ENCODE assay signal across 13 cellular contexts in the genomic region with DNA sequence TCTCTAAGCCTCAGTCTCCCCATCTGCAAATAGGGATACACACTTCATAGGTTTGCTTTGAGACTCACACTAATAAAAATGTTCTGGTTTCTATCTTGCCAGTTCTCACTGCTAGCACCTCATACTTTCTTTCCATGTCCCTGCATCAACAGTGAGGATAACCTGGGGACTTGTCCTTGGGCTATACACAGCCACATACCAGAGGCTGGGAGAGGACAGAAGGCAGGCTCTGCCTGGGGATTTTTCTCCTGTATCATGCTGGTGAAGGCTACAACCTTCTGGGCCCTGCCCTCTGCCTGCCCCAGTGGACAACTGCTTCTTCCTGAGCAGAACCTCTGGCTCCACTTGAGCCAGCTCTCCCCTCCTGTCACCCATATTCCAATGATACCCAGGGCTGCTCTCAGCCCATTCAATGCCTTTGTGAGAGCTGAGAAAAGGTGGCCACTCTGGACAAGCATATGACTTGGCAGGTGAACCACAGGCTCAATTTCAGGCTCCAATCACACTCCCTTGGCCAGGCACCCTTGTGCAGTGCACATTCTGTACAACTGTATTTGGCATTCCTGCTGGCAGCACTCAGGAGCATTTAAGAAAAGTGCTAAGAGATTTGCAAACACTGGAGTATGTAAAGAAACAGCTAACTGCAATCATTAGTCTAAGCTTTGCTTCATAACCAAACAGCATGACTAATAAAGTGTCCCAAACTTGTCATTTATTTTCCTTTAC.
A peak's percentile ranks its signal among the peaks of the same experiment; 100 is the strongest.
DNase-seq lines count a peak whose midpoint lies in the region; ATAC-seq, FAIRE-seq and TF ChIP-seq lines count a peak whose summit lies in the region.
"Had no signal": no experiment of that assay in that cellular context is flagged by ENCODE, and none has a peak within 500 bp of the region (broad histone marks: within the 10 kb centered on the region; RNA-seq: fewer than 3 reads in every experiment).

No MANE protein-coding gene starts in this region.

- H3K9me3 ChIP-seq in GM12878 (replicated peaks; ENCODE audit: control insufficient read depth, insufficient read depth, low read length): no peaks in the 10 kb centered on the region; the same call in 2 of the 3 replicates
- H3K9me3 ChIP-seq in lung (ENCODE audit: control insufficient read depth in 2 of 2, insufficient read depth in 1 of 2, low read length in 1 of 2): peaks cover 3 to 6% of the 10 kb centered on the region in 2 donors
- no peaks in the 10 kb centered on the region for H3K9me3 ChIP-seq in upper lobe of right lung
- H3K9me3 ChIP-seq in SJCRH30 (replicated peaks): no peaks in the 10 kb centered on the region
- H3K9me3 ChIP-seq: Caco-2 had no signal

- H3K4me2 ChIP-seq in GM12878 (ENCODE audit: control insufficient read depth, insufficient read depth): no peak overlapping the region

- ATAC-seq in GM12878: peak; percentile 31
- ATAC-seq in lung (ENCODE audit: insufficient read depth, low FRiP score): peak; percentile 43
- peak; percentile 65 for ATAC-seq in upper lobe of right lung
- ATAC-seq in HG02981 (IDR thresholded peaks at IDR 0.05; ENCODE audit: unreplicated experiment): no peak

- H3K36me3 ChIP-seq in GM12878 (ENCODE audit: control insufficient read depth in 2 of 2, insufficient read depth in 2 of 2, low read length in 1 of 2) (no peaks in the 10 kb centered on the region), lung (ENCODE audit: control insufficient read depth in 2 of 2, insufficient read depth in 2 of 2, low read length in 2 of 2) (no peaks in the 10 kb centered on the region), upper lobe of right lung (no peaks in the 10 kb centered on the region), SJCRH30 (no peaks in the 10 kb centered on the region)

- intact Hi-C loops in GM12878 (cut with micrococcal nuclease; ENCODE audit: unreplicated experiment) (no loop called here), upper lobe of right lung (cut with DNase I) (no loop called here)

- TF ChIP-seq RAD21 in GM12878 (IDR thresholded peaks at IDR 0.05; ENCODE audit: insufficient read depth, low read depth, low read length): no peak

- TF ChIP-seq CTCF in GM12878 (IDR thresholded peaks at IDR 0.05 in 2 of 3, conservative IDR thresholded peaks at IDR 0.05 in 1 of 3; ENCODE audit: control insufficient read depth in 2 of 3, extremely low read depth in 1 of 3, insufficient read depth in 1 of 3, low read depth in 3 of 3, low read length in 3 of 3) (no peak), lung (IDR thresholded peaks at IDR 0.05; ENCODE audit: control extremely low read depth, extremely low read depth) (no peak), upper lobe of right lung (IDR thresholded peaks at IDR 0.05) (no peak)

- H3K4me1 ChIP-seq in GM12878 (ENCODE audit: control insufficient read depth, insufficient read depth, low read length): no peaks in the 10 kb centered on the region; the same call in 1 of the 2 replicates
- no peaks in the 10 kb centered on the region for H3K4me1 ChIP-seq in lung (ENCODE audit: control insufficient read depth in 2 of 2, insufficient read depth in 2 of 2, low read length in 2 of 2)
- H3K4me1 ChIP-seq in upper lobe of right lung: no peaks in the 10 kb centered on the region
- H3K4me1 ChIP-seq in SJCRH30: no peaks in the 10 kb centered on the region

- SMC1A ChIA-PET in GM12878 (lab: Charles Lee; ENCODE audit: uncharacterized antibody, unreplicated experiment): no interaction called here

- POLR2A ChIA-PET in GM12878 (lab: Charles Lee): interaction anchor here (0.6 kb wide), 1 partner anchor 121 kb away, joined by 3 read pairs; no protein-coding TSS in a partner anchor

- BruUV-seq in GM12878 (replicated peaks; lab: Mats Ljungman, UMichigan): no TSS peak

- H3K27me3 ChIP-seq in GM12878 (replicated peaks in 1 of 2; ENCODE audit: control insufficient read depth in 2 of 2, insufficient read depth in 2 of 2, low read length in 1 of 2) (no peaks in the 10 kb centered on the region), lung (ENCODE audit: control insufficient read depth, insufficient read depth) (no peaks in the 10 kb centered on the region), upper lobe of right lung (peaks cover 12% of the 10 kb centered on the region), SJCRH30 (no peaks in the 10 kb centered on the region)

- in situ Hi-C loops in GM12878 (cut with MboI): no loop called here

- DNase-seq in NCI-H69 (lab: John Stamatoyannopoulos, UW) (peak; percentile 19), GM12878 (ENCODE audit: low read depth, low spot score) (no peak), lung (ENCODE audit: low spot score) (peak; percentile 41), upper lobe of right lung (no peak), SJCRH30 (no peak), DMS153 (lab: John Stamatoyannopoulos, UW) (no peak)
- DNase-seq: Caco-2; CD8-positive, alpha-beta memory T cell; HCEC 1CT; HFFc6 had no signal

- H3K27ac ChIP-seq in GM12878 (ENCODE audit: control insufficient read depth, insufficient read depth): no peak overlapping the region
- H3K27ac ChIP-seq in lung (ENCODE audit: low read depth in 1 of 2, low read length in 1 of 2): no peak overlapping the region
- no peak overlapping the region for H3K27ac ChIP-seq in upper lobe of right lung
- no peak overlapping the region for H3K27ac ChIP-seq in SJCRH30

- RAD21 ChIA-PET in GM12878 (lab: Charles Lee; ENCODE audit: unreplicated experiment): no interaction called here

- H3K79me2 ChIP-seq in GM12878 (ENCODE audit: control insufficient read depth, insufficient read depth, low read length): no peaks in the 10 kb centered on the region

- H3K4me3 ChIP-seq in GM12878 (no peak overlapping the region), lung (no peak overlapping the region), upper lobe of right lung (no peak overlapping the region), SJCRH30 (no peak overlapping the region)

- no peak for TF ChIP-seq POLR2A in GM12878 (IDR thresholded peaks at IDR 0.05; ENCODE audit: low read depth, low read length)

- H3K9ac ChIP-seq in GM12878 (ENCODE audit: control insufficient read depth, insufficient read depth, low read length): no peak overlapping the region

- H2AFZ ChIP-seq in GM12878 (ENCODE audit: control insufficient read depth, low read depth, low read length): no peak overlapping the region

- CTCF ChIA-PET in GM12878 (lab: Yijun Ruan, JAX): interaction anchor here (1.4 kb wide), 2 partner anchors 80 to 93 kb away, joined by 3 to 4 read pairs; no protein-coding TSS in a partner anchor

- TF ChIP-seq EP300 in GM12878 (IDR thresholded peaks at IDR 0.05; ENCODE audit: borderline replicate concordance in 1 of 2, control insufficient read depth in 1 of 2, low read depth in 2 of 2, low read length in 2 of 2): no peak

- no peak for FAIRE-seq in GM12878 (lab: Jason Lieb, UNC)
- FAIRE-seq: GM12891, HTR-8/SVneo had no signal

- H4K20me1 ChIP-seq in GM12878 (ENCODE audit: control insufficient read depth, insufficient read depth): no peaks in the 10 kb centered on the region

TF ChIP-seq in GM12878, 131 proteins besides CTCF, POLR2A, EP300 and RAD21:
- TF ChIP-seq RBBP5 (conservative IDR thresholded peaks at IDR 0.05): no peak
- TF ChIP-seq GABPA (IDR thresholded peaks at IDR 0.05; ENCODE audit: low read depth): no peak
- TF ChIP-seq, protein P1, sequence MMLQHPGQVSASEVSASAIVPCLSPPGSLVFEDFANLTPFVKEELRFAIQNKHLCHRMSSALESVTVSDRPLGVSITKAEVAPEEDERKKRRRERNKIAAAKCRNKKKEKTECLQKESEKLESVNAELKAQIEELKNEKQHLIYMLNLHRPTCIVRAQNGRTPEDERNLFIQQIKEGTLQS (IDR thresholded peaks at IDR 0.05; ENCODE audit: borderline replicate concordance, extremely low read depth, low read depth, low read length): no peak
- TF ChIP-seq, protein P2, sequence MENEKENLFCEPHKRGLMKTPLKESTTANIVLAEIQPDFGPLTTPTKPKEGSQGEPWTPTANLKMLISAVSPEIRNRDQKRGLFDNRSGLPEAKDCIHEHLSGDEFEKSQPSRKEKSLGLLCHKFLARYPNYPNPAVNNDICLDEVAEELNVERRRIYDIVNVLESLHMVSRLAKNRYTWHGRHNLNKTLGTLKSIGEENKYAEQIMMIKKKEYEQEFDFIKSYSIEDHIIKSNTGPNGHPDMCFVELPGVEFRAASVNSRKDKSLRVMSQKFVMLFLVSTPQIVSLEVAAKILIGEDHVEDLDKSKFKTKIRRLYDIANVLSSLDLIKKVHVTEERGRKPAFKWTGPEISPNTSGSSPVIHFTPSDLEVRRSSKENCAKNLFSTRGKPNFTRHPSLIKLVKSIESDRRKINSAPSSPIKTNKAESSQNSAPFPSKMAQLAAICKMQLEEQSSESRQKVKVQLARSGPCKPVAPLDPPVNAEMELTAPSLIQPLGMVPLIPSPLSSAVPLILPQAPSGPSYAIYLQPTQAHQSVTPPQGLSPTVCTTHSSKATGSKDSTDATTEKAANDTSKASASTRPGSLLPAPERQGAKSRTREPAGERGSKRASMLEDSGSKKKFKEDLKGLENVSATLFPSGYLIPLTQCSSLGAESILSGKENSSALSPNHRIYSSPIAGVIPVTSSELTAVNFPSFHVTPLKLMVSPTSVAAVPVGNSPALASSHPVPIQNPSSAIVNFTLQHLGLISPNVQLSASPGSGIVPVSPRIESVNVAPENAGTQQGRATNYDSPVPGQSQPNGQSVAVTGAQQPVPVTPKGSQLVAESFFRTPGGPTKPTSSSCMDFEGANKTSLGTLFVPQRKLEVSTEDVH (IDR thresholded peaks at IDR 0.05; ENCODE audit: low read depth, partially characterized antibody): no peak
- no peak for TF ChIP-seq CBFB (IDR thresholded peaks at IDR 0.05; ENCODE audit: low read depth)
- no peak for TF ChIP-seq ESRRA (IDR thresholded peaks at IDR 0.05; ENCODE audit: low read length)

Comparison
In these comparisons a context has a peak if more than half of its experiments do, and no peak if none do; other contexts are left out.
1. DNase-seq: peak in NCI-H69 (single experiment) and lung (single experiment); none in GM12878 (single experiment), upper lobe of right lung (single experiment), SJCRH30 (0 of 2) and DMS153 (single experiment).